12 cellular contexts compared by ENCODE assay signal in the genomic region with DNA sequence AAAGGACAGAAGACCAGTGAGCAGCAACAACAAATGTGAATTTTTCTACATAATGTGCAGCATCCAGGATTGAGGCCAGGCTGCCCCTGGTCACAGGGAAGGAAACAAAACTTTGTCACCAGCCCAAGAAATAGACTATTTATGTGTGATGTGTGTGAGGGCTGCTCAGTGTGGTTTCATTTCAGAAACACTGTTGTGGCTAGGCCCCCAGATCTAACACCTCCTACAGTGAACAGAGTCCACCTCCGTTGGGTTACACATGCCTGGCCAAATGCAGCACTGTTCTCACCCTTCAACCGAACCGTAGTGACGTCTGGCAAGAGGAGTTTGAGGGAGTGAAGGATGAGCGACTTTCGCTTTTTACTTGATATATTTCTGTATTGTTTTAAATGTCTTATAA.
A peak's percentile ranks its signal among the peaks of the same experiment; 100 is the strongest.
DNase-seq lines count a peak whose midpoint lies in the region; ATAC-seq, FAIRE-seq and TF ChIP-seq lines count a peak whose summit lies in the region.
"Had no signal": no experiment of that assay in that cellular context is flagged by ENCODE, and none has a peak within 500 bp of the region (broad histone marks: within the 10 kb centered on the region; RNA-seq: fewer than 3 reads in every experiment).

No MANE protein-coding gene starts in this region.

- no TSS peak for BruUV-seq in HepG2 (replicated peaks; lab: Mats Ljungman, UMichigan)

- no peak for TF ChIP-seq POLR2A in right lobe of liver (IDR thresholded peaks at IDR 0.05)
- TF ChIP-seq POLR2A in HepG2 (IDR thresholded peaks at IDR 0.05; ENCODE audit: insufficient read depth in 1 of 2, low read depth in 2 of 2, low read length in 2 of 2) = no peak
- no peak for TF ChIP-seq POLR2A in vagina (IDR thresholded peaks at IDR 0.05)

- H3K27ac Mint-ChIP-seq in activated T-helper 2 cell treated with anti-CD3 and anti-CD28 coated beads, Interferon-gamma antibody, Interleukin-2, Interleukin-4, amounts not matched to agents 10 μg/mL and 5 μg/mL and 100 μg/mL, durations not matched to agents 14 hours and 24 hours and 36 hours = peak overlapping the region; percentile 81
- H3K27ac Mint-ChIP-seq in activated T-helper 1 cell treated with anti-CD3 and anti-CD28 coated beads, Interleukin-12 subunit alpha, Interleukin-12 subunit beta, Interleukin-2, Interleukin-4 antibody, amounts not matched to agents 30 ng/mL and 10 ng/mL and 1 ng/mL, durations not matched to agents 14 hours and 24 hours and 36 hours = no peak overlapping the region
- H3K27ac Mint-ChIP-seq: neural progenitor cell had no signal

- H3K4me1 ChIP-seq in right lobe of liver (peaks cover 0 to under 1% (median 0%) of the 10 kb centered on the region in 4 donors), HepG2 (ENCODE audit: insufficient read depth, low read length) (peaks cover 20% of the 10 kb centered on the region), vagina (peaks cover 13% of the 10 kb centered on the region)
- H3K4me1 ChIP-seq: neural progenitor cell had no signal

- TF ChIP-seq EP300 in HepG2 (IDR thresholded peaks at IDR 0.05; ENCODE audit: low read depth in 2 of 2, low read length in 2 of 2) = no peak
- TF ChIP-seq EP300 in HepG2 (CRISPR knock-in tag; IDR thresholded peaks at IDR 0.05; ENCODE audit: borderline replicate concordance) = no peak

- no peaks in the 10 kb centered on the region for H3K9me3 ChIP-seq in right lobe of liver
- no peaks in the 10 kb centered on the region for H3K9me3 ChIP-seq in HepG2 (ENCODE audit: low read length)
- H3K9me3 ChIP-seq in vagina = no peaks in the 10 kb centered on the region
- H3K9me3 ChIP-seq: SK-N-SH had no signal

- no peak overlapping the region for H3K4me2 ChIP-seq in HepG2 (ENCODE audit: low read depth, low read length)
- H3K4me2 ChIP-seq: neural progenitor cell, SK-N-SH had no signal

- DNase-seq in right lobe of liver (no peak), HepG2 (ENCODE audit: low spot score) (no peak), vagina (ENCODE audit: extremely low spot score in 2 of 2) (no peak), HuH-7 (ENCODE audit: low spot score) (no peak), NCI-H1694 (lab: John Stamatoyannopoulos, UW) (no peak)
- DNase-seq in activated T-helper 2 cell treated with anti-CD3 and anti-CD28 coated beads, Interferon-gamma antibody, Interleukin-2, Interleukin-4, amounts not matched to agents 10 μg/mL and 5 μg/mL and 100 μg/mL, durations not matched to agents 14 hours and 24 hours and 36 hours (ENCODE audit: low spot score) = no peak
- no peak for DNase-seq in activated T-helper 1 cell treated with anti-CD3 and anti-CD28 coated beads, Interleukin-12 subunit alpha, Interleukin-12 subunit beta, Interleukin-2, Interleukin-4 antibody, amounts not matched to agents 30 ng/mL and 10 ng/mL and 1 ng/mL, durations not matched to agents 14 hours and 24 hours and 36 hours (ENCODE audit: low spot score)
- DNase-seq: activated T-cell treated with anti-CD3 and anti-CD28 coated beads, Interleukin-2, amount 50 U/mL, for 4 hours; SK-N-SH; stimulated activated CD4-positive, alpha-beta T cell treated with anti-CD3 and anti-CD28 coated beads, Interleukin-4, amount 100 ng/mL, for 24 hours had no signal

- H3K4me1 Mint-ChIP-seq in activated T-helper 2 cell treated with anti-CD3 and anti-CD28 coated beads, Interferon-gamma antibody, Interleukin-2, Interleukin-4, amounts not matched to agents 10 μg/mL and 5 μg/mL and 100 μg/mL, durations not matched to agents 14 hours and 24 hours and 36 hours (ENCODE audit: low read depth) = peaks cover 35% of the 10 kb centered on the region
- peaks cover 36% of the 10 kb centered on the region for H3K4me1 Mint-ChIP-seq in activated T-helper 1 cell treated with anti-CD3 and anti-CD28 coated beads, Interleukin-12 subunit alpha, Interleukin-12 subunit beta, Interleukin-2, Interleukin-4 antibody, amounts not matched to agents 30 ng/mL and 10 ng/mL and 1 ng/mL, durations not matched to agents 14 hours and 24 hours and 36 hours (ENCODE audit: low read depth)

- H3K36me3 ChIP-seq in right lobe of liver (no peaks in the 10 kb centered on the region), HepG2 (replicated peaks in 1 of 2; ENCODE audit: control insufficient read depth in 1 of 2, insufficient read depth in 2 of 2, low read length in 2 of 2) (no peaks in the 10 kb centered on the region; a peak in 1 of 5 replicates), vagina (no peaks in the 10 kb centered on the region)
- H3K36me3 ChIP-seq: neural progenitor cell had no signal

- H2AFZ ChIP-seq in HepG2 (ENCODE audit: low read length) = no peak overlapping the region
- H2AFZ ChIP-seq: neural progenitor cell had no signal

- POLR2A ChIA-PET in HepG2 (lab: Yijun Ruan, JAX) = no interaction called here

- H3K27ac ChIP-seq in right lobe of liver (no peak overlapping the region), HepG2 (ENCODE audit: extremely low read length, insufficient read depth, low read length) (no peak overlapping the region), vagina (peak overlapping the region; percentile 25)
- H3K27ac ChIP-seq: neural progenitor cell had no signal

- in situ Hi-C loops in HepG2 (cut with HindIII; ENCODE audit: extremely low pct_ligation_motif_present, low pct_unique_long_range_greater_than_20kb) = no loop called here

- intact Hi-C loops in right lobe of liver (cut with DNase I) = no loop called here
- intact Hi-C loops in HepG2 (cut with micrococcal nuclease; ENCODE audit: unreplicated experiment) = no loop called here
- intact Hi-C loops in activated T-helper 2 cell treated with anti-CD3 and anti-CD28 coated beads, Interferon-gamma antibody, Interleukin-2, Interleukin-4, amounts not matched to agents 10 μg/mL and 5 μg/mL and 100 μg/mL, durations not matched to agents 14 hours and 24 hours and 36 hours (cut with micrococcal nuclease) = loop anchor here (5.0 kb wide), 2 partner anchors 50 to 70 kb away; no protein-coding TSS in a partner anchor
- intact Hi-C loops in vagina (cut with DNase I) = no loop called here
- intact Hi-C loops in activated T-helper 1 cell treated with anti-CD3 and anti-CD28 coated beads, Interleukin-12 subunit alpha, Interleukin-12 subunit beta, Interleukin-2, Interleukin-4 antibody, amounts not matched to agents 30 ng/mL and 10 ng/mL and 1 ng/mL, durations not matched to agents 14 hours and 24 hours and 36 hours (cut with micrococcal nuclease) = no loop called here

- no peak overlapping the region for H3K9ac ChIP-seq in HepG2 (ENCODE audit: insufficient read depth, low read depth, low read length)
- H3K9ac ChIP-seq: neural progenitor cell, SK-N-SH had no signal

- H3K36me3 Mint-ChIP-seq in activated T-helper 2 cell treated with anti-CD3 and anti-CD28 coated beads, Interferon-gamma antibody, Interleukin-2, Interleukin-4, amounts not matched to agents 10 μg/mL and 5 μg/mL and 100 μg/mL, durations not matched to agents 14 hours and 24 hours and 36 hours (ENCODE audit: low read depth) = peaks cover 16% of the 10 kb centered on the region
- H3K36me3 Mint-ChIP-seq in activated T-helper 1 cell treated with anti-CD3 and anti-CD28 coated beads, Interleukin-12 subunit alpha, Interleukin-12 subunit beta, Interleukin-2, Interleukin-4 antibody, amounts not matched to agents 30 ng/mL and 10 ng/mL and 1 ng/mL, durations not matched to agents 14 hours and 24 hours and 36 hours (ENCODE audit: low read depth) = no peaks in the 10 kb centered on the region

- no peak for FAIRE-seq in HepG2 (lab: Jason Lieb, UNC)

- H3K27me3 ChIP-seq in right lobe of liver (no peaks in the 10 kb centered on the region), HepG2 (ENCODE audit: control insufficient read depth in 1 of 2, insufficient read depth in 2 of 2, low read length in 2 of 2) (no peaks in the 10 kb centered on the region), vagina (no peaks in the 10 kb centered on the region)
- H3K27me3 ChIP-seq: neural progenitor cell had no signal

- no peaks in the 10 kb centered on the region for H3K79me2 ChIP-seq in HepG2 (ENCODE audit: insufficient read depth, low read length)

- CTCF ChIA-PET in HepG2 (lab: Yijun Ruan, JAX; ENCODE audit: low intra/inter-chr PET ratio, low total read pairs) = no interaction called here

- H3K9me3 Mint-ChIP-seq in activated T-helper 2 cell treated with anti-CD3 and anti-CD28 coated beads, Interferon-gamma antibody, Interleukin-2, Interleukin-4, amounts not matched to agents 10 μg/mL and 5 μg/mL and 100 μg/mL, durations not matched to agents 14 hours and 24 hours and 36 hours = no peaks in the 10 kb centered on the region
- H3K9me3 Mint-ChIP-seq in activated T-helper 1 cell treated with anti-CD3 and anti-CD28 coated beads, Interleukin-12 subunit alpha, Interleukin-12 subunit beta, Interleukin-2, Interleukin-4 antibody, amounts not matched to agents 30 ng/mL and 10 ng/mL and 1 ng/mL, durations not matched to agents 14 hours and 24 hours and 36 hours = no peaks in the 10 kb centered on the region
- H3K9me3 Mint-ChIP-seq: activated T-cell treated with anti-CD3 and anti-CD28 coated beads, Interleukin-2, amount 50 U/mL, for 4 hours; neural progenitor cell had no signal

- H4K20me1 ChIP-seq in HepG2 (ENCODE audit: insufficient read depth, low read length) = no peaks in the 10 kb centered on the region

- peak; percentile 18 to 48 (median 38) for ATAC-seq in right lobe of liver
- no peak for ATAC-seq in HepG2
- ATAC-seq in HG02763 (IDR thresholded peaks at IDR 0.05; ENCODE audit: unreplicated experiment) = peak; percentile 73

- 65% methylated on average over 4 of the region's 6 CpGs for WGBS in right lobe of liver (ENCODE audit: insufficient coverage, low coverage, low lambda C conversion rate, missing lambda C conversion rate)
- 86% methylated on average over 6 of the region's 6 CpGs for WGBS in HepG2 (ENCODE audit: low lambda C conversion rate)

- no peak overlapping the region for H3K4me3 ChIP-seq in right lobe of liver
- H3K4me3 ChIP-seq in HepG2 (replicated peaks in 1 of 3; ENCODE audit: insufficient read depth in 1 of 3, low read depth in 2 of 3, low read length in 3 of 3) = no peak overlapping the region
- H3K4me3 ChIP-seq in vagina = no peak overlapping the region
- H3K4me3 ChIP-seq: neural progenitor cell had no signal

- H3K4me3 Mint-ChIP-seq in activated T-helper 2 cell treated with anti-CD3 and anti-CD28 coated beads, Interferon-gamma antibody, Interleukin-2, Interleukin-4, amounts not matched to agents 10 μg/mL and 5 μg/mL and 100 μg/mL, durations not matched to agents 14 hours and 24 hours and 36 hours (ENCODE audit: low read depth) = no peak overlapping the region
- no peak overlapping the region for H3K4me3 Mint-ChIP-seq in activated T-helper 1 cell treated with anti-CD3 and anti-CD28 coated beads, Interleukin-12 subunit alpha, Interleukin-12 subunit beta, Interleukin-2, Interleukin-4 antibody, amounts not matched to agents 30 ng/mL and 10 ng/mL and 1 ng/mL, durations not matched to agents 14 hours and 24 hours and 36 hours
- H3K4me3 Mint-ChIP-seq: activated T-cell treated with anti-CD3 and anti-CD28 coated beads, Interleukin-2, amount 50 U/mL, for 4 hours; neural progenitor cell had no signal

- H3K27me3 Mint-ChIP-seq in activated T-helper 2 cell treated with anti-CD3 and anti-CD28 coated beads, Interferon-gamma antibody, Interleukin-2, Interleukin-4, amounts not matched to agents 10 μg/mL and 5 μg/mL and 100 μg/mL, durations not matched to agents 14 hours and 24 hours and 36 hours (ENCODE audit: low read depth) = no peaks in the 10 kb centered on the region
- no peaks in the 10 kb centered on the region for H3K27me3 Mint-ChIP-seq in activated T-helper 1 cell treated with anti-CD3 and anti-CD28 coated beads, Interleukin-12 subunit alpha, Interleukin-12 subunit beta, Interleukin-2, Interleukin-4 antibody, amounts not matched to agents 30 ng/mL and 10 ng/mL and 1 ng/mL, durations not matched to agents 14 hours and 24 hours and 36 hours (ENCODE audit: insufficient read depth)

- TF ChIP-seq CTCF in right lobe of liver (IDR thresholded peaks at IDR 0.05) (no peak), HepG2 (CRISPR knock-in tag; IDR thresholded peaks at IDR 0.05) (no peak), vagina (IDR thresholded peaks at IDR 0.05) (no peak)

- TF ChIP-seq RAD21 in HepG2 (CRISPR knock-in tag; IDR thresholded peaks at IDR 0.05) = no peak
